Comparison of ENCODE assay signal across 17 cellular contexts in the genomic region with DNA sequence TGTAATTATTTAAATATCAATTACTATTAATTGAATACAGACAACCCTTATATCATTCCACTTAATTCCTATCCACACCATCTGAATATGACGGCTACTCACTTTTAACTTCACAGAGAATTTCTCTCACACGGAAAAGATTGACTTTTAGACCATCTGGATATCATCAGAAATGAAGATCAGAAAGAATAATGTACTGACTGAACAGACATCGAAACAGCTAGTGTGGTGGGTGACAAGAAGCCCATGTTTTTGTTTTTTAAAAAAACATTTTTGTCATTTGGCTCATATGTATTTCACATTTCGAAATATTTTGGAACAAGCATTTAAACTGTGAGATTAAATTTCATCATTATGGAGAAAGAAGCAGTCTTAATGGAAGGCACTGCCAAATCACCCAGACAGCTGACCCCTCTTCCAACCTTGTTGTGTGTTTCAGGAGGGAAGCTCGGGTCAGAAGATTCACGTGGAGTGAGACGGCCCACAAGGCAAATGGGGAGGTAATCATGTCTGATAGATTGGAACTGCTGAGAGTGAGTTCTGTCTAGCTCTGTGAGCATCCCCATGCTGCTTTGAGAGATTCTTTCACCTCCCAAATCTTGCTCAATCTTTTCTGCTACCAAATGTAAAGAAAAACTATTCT.
"Had no signal": no experiment of that assay in that cellular context is flagged by ENCODE, and none has a peak within 500 bp of the region (broad histone marks: within the 10 kb centered on the region; RNA-seq: fewer than 3 reads in every experiment).

No MANE protein-coding gene starts in this region.

- H3K4me3 ChIP-seq: adrenal gland, esophagus squamous epithelium had no signal

- ATAC-seq: activated naive CD4-positive, alpha-beta T cell treated with anti-CD3 and anti-CD28 coated beads, Interleukin-2, amount 50 U/mL, for 72 hours had no signal

- H3K27me3 ChIP-seq: adrenal gland, esophagus squamous epithelium had no signal

- H3K27ac ChIP-seq: adrenal gland, esophagus squamous epithelium had no signal

- H3K9me3 ChIP-seq: adrenal gland, esophagus squamous epithelium had no signal

- DNase-seq: activated CD4-positive, alpha-beta memory T cell treated with anti-CD3 and anti-CD28 coated beads for 36 hours; activated CD4-positive, alpha-beta T cell treated with anti-CD3 and anti-CD28 coated beads for 4 hours; activated gamma-delta T cell treated with Interleukin-2 at 50 U/mL for 16 hours; activated T-cell treated with anti-CD3 and anti-CD28 coated beads for 4 hours; effector CD8-positive, alpha-beta T cell; esophagus squamous epithelium; mammary epithelial cell; midbrain; occipital lobe; stimulated activated CD4-positive, alpha-beta T cell treated with anti-CD3 and anti-CD28 coated beads, Interleukin-12 subunit alpha, Interleukin-12 subunit beta, amount 100 ng/mL, for 4 hours; stimulated activated CD4-positive, alpha-beta T cell treated with anti-CD3 and anti-CD28 coated beads, Interleukin-1b, Interleukin-23, amount 100 ng/mL, for 48 hours; stimulated activated CD8-positive, alpha-beta memory T cell treated with anti-CD3 and anti-CD28 coated beads, Interleukin-4, amount 100 ng/mL, for 48 hours; stimulated activated naive CD4-positive, alpha-beta T cell treated with Interleukin-2 at 50 U/mL for 16 hours; substantia nigra; trophoblast cell had no signal

- H3K4me1 ChIP-seq: adrenal gland had no signal

- H3K36me3 ChIP-seq: adrenal gland, esophagus squamous epithelium had no signal
